Comparison of ENCODE assay signal across 10 cellular contexts in the genomic region with DNA sequence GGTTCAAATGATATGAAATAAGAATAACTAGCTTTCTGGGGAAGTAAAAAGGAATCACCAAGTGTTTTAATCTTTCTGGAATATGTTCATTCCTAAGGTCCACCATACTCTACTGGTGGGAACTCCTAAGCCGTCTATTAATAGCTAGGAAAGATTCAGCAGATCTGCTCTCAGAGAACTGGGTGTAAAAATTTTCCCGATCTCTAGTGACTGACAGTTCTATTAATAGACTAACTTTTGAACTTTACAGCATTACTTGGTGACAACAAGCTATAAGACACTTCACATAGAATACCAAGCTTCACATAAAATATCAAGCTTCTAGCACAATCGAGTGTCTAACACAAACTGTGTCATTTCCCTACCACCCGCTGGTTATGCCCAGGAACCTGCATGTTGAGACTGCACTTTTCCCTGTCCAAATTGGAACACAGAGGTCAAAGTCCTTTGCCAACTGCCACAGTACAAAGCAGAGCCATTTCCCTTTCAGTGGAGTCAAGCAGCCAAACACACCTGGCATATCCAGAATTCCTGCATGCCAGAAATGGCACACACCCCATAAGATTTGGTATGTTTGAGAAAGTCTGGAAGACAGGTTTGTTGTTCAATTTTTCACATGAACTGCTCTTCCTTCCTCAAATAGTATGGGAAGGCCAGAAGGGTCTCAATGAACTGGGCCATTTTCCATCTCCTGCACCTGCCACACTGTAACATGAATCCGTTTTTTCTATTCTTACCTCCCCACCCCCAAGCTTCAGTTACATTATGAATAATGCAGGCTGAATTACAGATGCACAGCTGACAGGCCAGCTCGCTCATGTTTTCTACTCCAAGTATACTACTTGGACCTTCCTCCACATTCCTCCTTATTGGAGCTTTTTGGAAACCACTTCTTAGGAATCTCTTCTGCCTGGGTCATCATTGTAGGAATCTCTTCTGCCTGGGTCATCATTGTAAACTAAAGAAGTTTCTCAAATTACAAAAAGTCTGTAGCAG. TPM values are rescaled to one million over a fixed set of nuclear protein-coding genes. Genes with fewer than 3 reads are reported as not detected.
A peak's percentile ranks its signal among the peaks of the same experiment; 100 is the strongest.
DNase-seq lines count a peak whose midpoint lies in the region; ATAC-seq and TF ChIP-seq lines count a peak whose summit lies in the region.
"Had no signal": no experiment of that assay in that cellular context is flagged by ENCODE, and none has a peak within 500 bp of the region (broad histone marks: within the 10 kb centered on the region; RNA-seq: fewer than 3 reads in every experiment).

No MANE protein-coding gene starts in this region.

- H3K4me1 ChIP-seq in gastroesophageal sphincter (peaks cover 2 to 49% (median 24%) of the 10 kb centered on the region in 3 donors), smooth muscle cell (ENCODE audit: low read depth) (peaks cover 21% of the 10 kb centered on the region), adrenal gland (replicated peaks in 1 of 2) (peaks cover 17 to 41% of the 10 kb centered on the region in 2 donors)

- CTCF ChIA-PET in activated naive CD4-positive, alpha-beta T cell treated with anti-CD3 and anti-CD28 coated beads, Interleukin-2, amount 10 ng/mL, durations not matched to agents 7 days and 5 days (lab: Charles Lee), result interaction anchor here (1.0 to 1.4 kb wide), 2 partner anchors 10 to 18 kb away, joined by 3 read pairs; no protein-coding TSS in a partner anchor

- H3K4me3 ChIP-seq in gastroesophageal sphincter (no peak overlapping the region), smooth muscle cell (peak overlapping the region; percentile 22), adrenal gland (no peak overlapping the region)

- H3K9me3 Mint-ChIP-seq in activated T-cell treated with anti-CD3 and anti-CD28 coated beads, Interleukin-2, amount 50 U/mL, for 72 hours, result no peaks in the 10 kb centered on the region
- H3K9me3 Mint-ChIP-seq in activated naive CD4-positive, alpha-beta T cell treated with anti-CD3 and anti-CD28 coated beads, Interleukin-2, amount 10 ng/mL, durations not matched to agents 7 days and 5 days, result no peaks in the 10 kb centered on the region
- H3K9me3 Mint-ChIP-seq: CD14-positive monocyte had no signal

- peak overlapping the region in 3 of 4 donors; percentile 12 to 29 (median 16) for H3K27ac ChIP-seq in gastroesophageal sphincter
- peak overlapping the region; percentile 57 for H3K27ac ChIP-seq in smooth muscle cell (ENCODE audit: low read depth)
- H3K27ac ChIP-seq in adrenal gland, result peak overlapping the region in 2 of 5 donors; percentile 9 to 38

- no peak for ATAC-seq in activated T-cell treated with anti-CD3 and anti-CD28 coated beads, Interleukin-2, amount 50 U/mL, for 72 hours (replicated peaks in 1 of 2)
- no peak for ATAC-seq in gastroesophageal sphincter

- no peak overlapping the region for H2AFZ ChIP-seq in smooth muscle cell (ENCODE audit: low read depth)

- TF ChIP-seq CTCF in gastroesophageal sphincter (IDR thresholded peaks at IDR 0.05) (no peak), smooth muscle cell (IDR thresholded peaks at IDR 0.05; ENCODE audit: borderline replicate concordance, insufficient read depth, poor library complexity, severe bottlenecking) (no peak), adrenal gland (IDR thresholded peaks at IDR 0.05) (no peak)

- H3K27me3 Mint-ChIP-seq in activated T-cell treated with anti-CD3 and anti-CD28 coated beads, Interleukin-2, amount 50 U/mL, for 72 hours (ENCODE audit: low read depth), result no peaks in the 10 kb centered on the region
- no peaks in the 10 kb centered on the region for H3K27me3 Mint-ChIP-seq in activated naive CD4-positive, alpha-beta T cell treated with anti-CD3 and anti-CD28 coated beads, Interleukin-2, amount 10 ng/mL, durations not matched to agents 7 days and 5 days

- no peak overlapping the region for H3K9ac ChIP-seq in smooth muscle cell (ENCODE audit: low read depth)

- no peak for TF ChIP-seq POLR2A in gastroesophageal sphincter (IDR thresholded peaks at IDR 0.05)
- no peak for TF ChIP-seq POLR2A in adrenal gland (IDR thresholded peaks at IDR 0.05)

- H3K36me3 Mint-ChIP-seq in activated T-cell treated with anti-CD3 and anti-CD28 coated beads, Interleukin-2, amount 50 U/mL, for 72 hours (ENCODE audit: insufficient read depth in 2 of 2), result peaks cover 4 to 33% of the 10 kb centered on the region in 2 donors
- peaks cover 52% of the 10 kb centered on the region for H3K36me3 Mint-ChIP-seq in activated naive CD4-positive, alpha-beta T cell treated with anti-CD3 and anti-CD28 coated beads, Interleukin-2, amount 10 ng/mL, durations not matched to agents 7 days and 5 days

- H3K27me3 ChIP-seq in gastroesophageal sphincter (no peaks in the 10 kb centered on the region), smooth muscle cell (ENCODE audit: low read depth) (no peaks in the 10 kb centered on the region), adrenal gland (no peaks in the 10 kb centered on the region)

- no peak for DNase-seq in activated T-cell treated with anti-CD3 and anti-CD28 coated beads, Interleukin-2, amount 50 U/mL, for 72 hours
- DNase-seq in activated T-cell treated with anti-CD3 and anti-CD28 coated beads for 4 hours (no peak), NCI-H69 (lab: John Stamatoyannopoulos, UW) (peak; percentile 78), smooth muscle cell (lab: John Stamatoyannopoulos, UW; ENCODE audit: unreplicated experiment) (no peak), adrenal gland (no peak)
- no peak for DNase-seq in effector CD4-positive, alpha-beta T cell
- DNase-seq in activated naive CD4-positive, alpha-beta T cell treated with anti-CD3 and anti-CD28 coated beads, Interleukin-2, amount 10 ng/mL, durations not matched to agents 7 days and 5 days, result no peak
- DNase-seq: hypothalamus had no signal

- H3K79me2 ChIP-seq in smooth muscle cell (ENCODE audit: low read depth), result peaks cover 81% of the 10 kb centered on the region

- TF ChIP-seq EP300 in gastroesophageal sphincter (IDR thresholded peaks at IDR 0.05), result no peak

- peaks cover 81% of the 10 kb centered on the region for H4K20me1 ChIP-seq in smooth muscle cell (ENCODE audit: low read depth)

- peak overlapping the region in 1 of 2 donors; percentile 92 for H3K4me3 Mint-ChIP-seq in activated T-cell treated with anti-CD3 and anti-CD28 coated beads, Interleukin-2, amount 50 U/mL, for 72 hours
- H3K4me3 Mint-ChIP-seq in activated naive CD4-positive, alpha-beta T cell treated with anti-CD3 and anti-CD28 coated beads, Interleukin-2, amount 10 ng/mL, durations not matched to agents 7 days and 5 days, result no peak overlapping the region
- H3K4me3 Mint-ChIP-seq: CD14-positive monocyte had no signal

- WGBS in gastroesophageal sphincter (ENCODE audit: low coverage in 1 of 2), 2 donors, result 45 to 53% methylated on average over 5 to 6 of the region's 6 CpGs
- 91% methylated on average over 6 of the region's 6 CpGs for WGBS in smooth muscle cell (ENCODE audit: low lambda C conversion rate)
- 55 to 60% (median 57%) methylated on average over 6 of the region's 6 CpGs for WGBS in adrenal gland, 4 donors

- H3K4me2 ChIP-seq in smooth muscle cell, result peak overlapping the region; percentile 99

- H3K9me3 ChIP-seq in gastroesophageal sphincter (no peaks in the 10 kb centered on the region), smooth muscle cell (replicated peaks; ENCODE audit: low read depth) (no peaks in the 10 kb centered on the region), adrenal gland (replicated peaks in 1 of 3) (no peaks in the 10 kb centered on the region)

- peak overlapping the region; percentile 61 for H3K27ac Mint-ChIP-seq in activated T-cell treated with anti-CD3 and anti-CD28 coated beads, Interleukin-2, amount 50 U/mL, for 72 hours
- H3K27ac Mint-ChIP-seq in activated naive CD4-positive, alpha-beta T cell treated with anti-CD3 and anti-CD28 coated beads, Interleukin-2, amount 10 ng/mL, durations not matched to agents 7 days and 5 days, result no peak overlapping the region

- H3K36me3 ChIP-seq in gastroesophageal sphincter (peaks cover 7 to 37% of the 10 kb centered on the region in 2 donors), smooth muscle cell (ENCODE audit: low read depth) (peaks cover 29% of the 10 kb centered on the region), adrenal gland (replicated peaks in 1 of 2) (peaks cover 0 to 39% of the 10 kb centered on the region in 2 donors)

- no peaks in the 10 kb centered on the region for H3F3A ChIP-seq in smooth muscle cell (ENCODE audit: low read depth)

- H3K4me1 Mint-ChIP-seq in activated T-cell treated with anti-CD3 and anti-CD28 coated beads, Interleukin-2, amount 50 U/mL, for 72 hours (ENCODE audit: low read depth), result peaks cover 47% of the 10 kb centered on the region
- peaks cover 46% of the 10 kb centered on the region for H3K4me1 Mint-ChIP-seq in activated naive CD4-positive, alpha-beta T cell treated with anti-CD3 and anti-CD28 coated beads, Interleukin-2, amount 10 ng/mL, durations not matched to agents 7 days and 5 days

- intact Hi-C loops in adrenal gland (cut with DNase I), result loop anchor here in 1 of 2 donors (5.0 kb wide), 1 partner anchor 55 kb away; the partner anchor contains the start of gene PATL1

RNA-seq across cellular contexts. Expression of gene OSBP, which starts 3.7 kb away (rescaled TPM):
- total RNA-seq in activated T-cell treated with anti-CD3 and anti-CD28 coated beads, Interleukin-2, amount 50 U/mL, for 72 hours, result 10 to 100 TPM; 61.9 to 67.4 TPM
- total RNA-seq in gastroesophageal sphincter, result 10 to 100 TPM; 31.4 to 39.7 (median 38.1) TPM
- 40.0 and 47.2 TPM in 2 replicates for total RNA-seq in smooth muscle cell
- polyA plus RNA-seq in smooth muscle cell, result 32.0 and 35.9 TPM in 2 replicates
- 100 to 1,000 TPM in 1 of 8 donors, 10 to 100 TPM in 7; 44.0 to 117 (median 88.6) TPM for total RNA-seq in adrenal gland
- 100 to 1,000 TPM in 1 of 3 donors, 10 to 100 TPM in 2; 15.3 to 120 (median 18.5) TPM for polyA plus RNA-seq in adrenal gland

RNA-seq across cellular contexts. Expression of gene PATL1, which starts 57.0 kb away (rescaled TPM):
- total RNA-seq in activated T-cell treated with anti-CD3 and anti-CD28 coated beads, Interleukin-2, amount 50 U/mL, for 72 hours, result 10 to 100 TPM; 70.9 to 75.1 TPM
- 10 to 100 TPM; 13.9 to 16.3 (median 15.5) TPM for total RNA-seq in gastroesophageal sphincter
- total RNA-seq in smooth muscle cell, result 18.0 and 35.2 TPM in 2 replicates
- polyA plus RNA-seq in smooth muscle cell, result 16.3 and 16.5 TPM in 2 replicates
- total RNA-seq in adrenal gland, result 10 to 100 TPM; 15.8 to 41.7 (median 24.2) TPM
- polyA plus RNA-seq in adrenal gland, result 10 to 100 TPM; 10.3 to 55.9 (median 11.3) TPM
